3 cellular contexts compared by ENCODE assay signal in genomic region chr17:78895322-78895721, GRCh38.
TF ChIP-seq lines count a peak whose summit lies in the region.

No MANE protein-coding gene starts in this region.

TF ChIP-seq in liver, 16 proteins besides CTCF, POLR2A, EP300 and RAD21:
- TF ChIP-seq ATF3 (IDR thresholded peaks at IDR 0.05): no peak
- TF ChIP-seq HNF4G (IDR thresholded peaks at IDR 0.05): no peak
- no peak for TF ChIP-seq ZBTB33 (IDR thresholded peaks at IDR 0.05)
- no peak for TF ChIP-seq FOXA2 (IDR thresholded peaks at IDR 0.05)
- TF ChIP-seq TAF1 (conservative IDR thresholded peaks at IDR 0.05): no peak
- TF ChIP-seq RXRA (IDR thresholded peaks at IDR 0.05): peak in 1 of 2 donors; percentile 7
- no peak for TF ChIP-seq YY1 (IDR thresholded peaks at IDR 0.05)
- peak; percentile 84 for TF ChIP-seq NR2F2 (IDR thresholded peaks at IDR 0.05)

TF ChIP-seq in HepG2, 621 proteins besides CTCF, POLR2A, EP300 and RAD21:
- TF ChIP-seq SRF (IDR thresholded peaks at IDR 0.05; ENCODE audit: low read depth, low read length): no peak
- no peak for TF ChIP-seq DDIT3 (CRISPR knock-in tag; IDR thresholded peaks at IDR 0.05)
- TF ChIP-seq MBD4 (IDR thresholded peaks at IDR 0.05; ENCODE audit: borderline replicate concordance, low read length): no peak
- TF ChIP-seq MXD1 (CRISPR knock-in tag; IDR thresholded peaks at IDR 0.05): no peak
- TF ChIP-seq NFATC3 (CRISPR knock-in tag; IDR thresholded peaks at IDR 0.05): no peak
- TF ChIP-seq ZNF674 (CRISPR knock-in tag; IDR thresholded peaks at IDR 0.05; ENCODE audit: low read depth): no peak
- no peak for TF ChIP-seq SMAD3 (CRISPR knock-in tag; IDR thresholded peaks at IDR 0.05)
- no peak for TF ChIP-seq GATAD2A (CRISPR knock-in tag; IDR thresholded peaks at IDR 0.05)

TF ChIP-seq in SK-N-SH treated with all-trans-retinoic acid at 6 μM for 48 hours, 23 proteins besides CTCF, POLR2A, EP300 and RAD21:
- TF ChIP-seq ZNF8 (CRISPR knock-in tag; IDR thresholded peaks at IDR 0.05) (no peak), ARNTL (CRISPR knock-in tag; IDR thresholded peaks at IDR 0.05; ENCODE audit: borderline replicate concordance, low read depth) (no peak), TCF4 (CRISPR knock-in tag; IDR thresholded peaks at IDR 0.05; ENCODE audit: borderline replicate concordance) (no peak), CSDC2 (CRISPR knock-in tag; IDR thresholded peaks at IDR 0.05) (no peak), CSRNP3 (CRISPR knock-in tag; IDR thresholded peaks at IDR 0.05) (no peak), TOX (CRISPR knock-in tag; IDR thresholded peaks at IDR 0.05; ENCODE audit: borderline replicate concordance) (no peak), ZFP30 (CRISPR knock-in tag; IDR thresholded peaks at IDR 0.05) (no peak), ZNF70 (CRISPR knock-in tag; IDR thresholded peaks at IDR 0.05) (no peak), ZC3H10 (CRISPR knock-in tag; IDR thresholded peaks at IDR 0.05) (no peak), OSR1 (CRISPR knock-in tag; IDR thresholded peaks at IDR 0.05) (no peak), TSHZ2 (CRISPR knock-in tag; IDR thresholded peaks at IDR 0.05) (no peak), PATZ1 (CRISPR knock-in tag; IDR thresholded peaks at IDR 0.05; ENCODE audit: borderline replicate concordance) (no peak), GLIS3 (CRISPR knock-in tag; IDR thresholded peaks at IDR 0.05) (no peak), ESRRG (CRISPR knock-in tag; IDR thresholded peaks at IDR 0.05) (no peak), ISL1 (CRISPR knock-in tag; IDR thresholded peaks at IDR 0.05) (no peak), BACH2 (CRISPR knock-in tag; IDR thresholded peaks at IDR 0.05; ENCODE audit: borderline replicate concordance) (no peak), RARB (CRISPR knock-in tag; IDR thresholded peaks at IDR 0.05) (no peak), SNAI2 (CRISPR knock-in tag; IDR thresholded peaks at IDR 0.05) (no peak), POU6F1 (CRISPR knock-in tag; IDR thresholded peaks at IDR 0.05; ENCODE audit: borderline replicate concordance, low read depth) (no peak)
TF ChIP-seq in SK-N-SH treated with all-trans-retinoic acid at 6 μM for 48 hours: peak in this region for 0.
